1 cellular context compared by ENCODE assay signal in genomic region chr9:126527109-126527825, GRCh38.
TF ChIP-seq lines count a peak whose summit lies in the region.

No MANE protein-coding gene starts in this region.

TF ChIP-seq in HepG2, 621 proteins besides CTCF, POLR2A, EP300 and RAD21 (continued from another document and continues in another):
- TF ChIP-seq SKIL (CRISPR knock-in tag; IDR thresholded peaks at IDR 0.05; ENCODE audit: borderline replicate concordance) = peak; percentile 79; the same call in 1 of the 2 replicates
- TF ChIP-seq ZNF503 (CRISPR knock-in tag; IDR thresholded peaks at IDR 0.05) = peak; percentile 56
- no peak for TF ChIP-seq YY1 (IDR thresholded peaks at IDR 0.05; ENCODE audit: insufficient read depth, insufficient replicate concordance, low read depth, low read length)
- TF ChIP-seq ZNF891 (CRISPR knock-in tag; IDR thresholded peaks at IDR 0.05) = no peak
- no peak for TF ChIP-seq SCMH1 (CRISPR knock-in tag; IDR thresholded peaks at IDR 0.05; ENCODE audit: borderline replicate concordance)
- TF ChIP-seq, protein P1, sequence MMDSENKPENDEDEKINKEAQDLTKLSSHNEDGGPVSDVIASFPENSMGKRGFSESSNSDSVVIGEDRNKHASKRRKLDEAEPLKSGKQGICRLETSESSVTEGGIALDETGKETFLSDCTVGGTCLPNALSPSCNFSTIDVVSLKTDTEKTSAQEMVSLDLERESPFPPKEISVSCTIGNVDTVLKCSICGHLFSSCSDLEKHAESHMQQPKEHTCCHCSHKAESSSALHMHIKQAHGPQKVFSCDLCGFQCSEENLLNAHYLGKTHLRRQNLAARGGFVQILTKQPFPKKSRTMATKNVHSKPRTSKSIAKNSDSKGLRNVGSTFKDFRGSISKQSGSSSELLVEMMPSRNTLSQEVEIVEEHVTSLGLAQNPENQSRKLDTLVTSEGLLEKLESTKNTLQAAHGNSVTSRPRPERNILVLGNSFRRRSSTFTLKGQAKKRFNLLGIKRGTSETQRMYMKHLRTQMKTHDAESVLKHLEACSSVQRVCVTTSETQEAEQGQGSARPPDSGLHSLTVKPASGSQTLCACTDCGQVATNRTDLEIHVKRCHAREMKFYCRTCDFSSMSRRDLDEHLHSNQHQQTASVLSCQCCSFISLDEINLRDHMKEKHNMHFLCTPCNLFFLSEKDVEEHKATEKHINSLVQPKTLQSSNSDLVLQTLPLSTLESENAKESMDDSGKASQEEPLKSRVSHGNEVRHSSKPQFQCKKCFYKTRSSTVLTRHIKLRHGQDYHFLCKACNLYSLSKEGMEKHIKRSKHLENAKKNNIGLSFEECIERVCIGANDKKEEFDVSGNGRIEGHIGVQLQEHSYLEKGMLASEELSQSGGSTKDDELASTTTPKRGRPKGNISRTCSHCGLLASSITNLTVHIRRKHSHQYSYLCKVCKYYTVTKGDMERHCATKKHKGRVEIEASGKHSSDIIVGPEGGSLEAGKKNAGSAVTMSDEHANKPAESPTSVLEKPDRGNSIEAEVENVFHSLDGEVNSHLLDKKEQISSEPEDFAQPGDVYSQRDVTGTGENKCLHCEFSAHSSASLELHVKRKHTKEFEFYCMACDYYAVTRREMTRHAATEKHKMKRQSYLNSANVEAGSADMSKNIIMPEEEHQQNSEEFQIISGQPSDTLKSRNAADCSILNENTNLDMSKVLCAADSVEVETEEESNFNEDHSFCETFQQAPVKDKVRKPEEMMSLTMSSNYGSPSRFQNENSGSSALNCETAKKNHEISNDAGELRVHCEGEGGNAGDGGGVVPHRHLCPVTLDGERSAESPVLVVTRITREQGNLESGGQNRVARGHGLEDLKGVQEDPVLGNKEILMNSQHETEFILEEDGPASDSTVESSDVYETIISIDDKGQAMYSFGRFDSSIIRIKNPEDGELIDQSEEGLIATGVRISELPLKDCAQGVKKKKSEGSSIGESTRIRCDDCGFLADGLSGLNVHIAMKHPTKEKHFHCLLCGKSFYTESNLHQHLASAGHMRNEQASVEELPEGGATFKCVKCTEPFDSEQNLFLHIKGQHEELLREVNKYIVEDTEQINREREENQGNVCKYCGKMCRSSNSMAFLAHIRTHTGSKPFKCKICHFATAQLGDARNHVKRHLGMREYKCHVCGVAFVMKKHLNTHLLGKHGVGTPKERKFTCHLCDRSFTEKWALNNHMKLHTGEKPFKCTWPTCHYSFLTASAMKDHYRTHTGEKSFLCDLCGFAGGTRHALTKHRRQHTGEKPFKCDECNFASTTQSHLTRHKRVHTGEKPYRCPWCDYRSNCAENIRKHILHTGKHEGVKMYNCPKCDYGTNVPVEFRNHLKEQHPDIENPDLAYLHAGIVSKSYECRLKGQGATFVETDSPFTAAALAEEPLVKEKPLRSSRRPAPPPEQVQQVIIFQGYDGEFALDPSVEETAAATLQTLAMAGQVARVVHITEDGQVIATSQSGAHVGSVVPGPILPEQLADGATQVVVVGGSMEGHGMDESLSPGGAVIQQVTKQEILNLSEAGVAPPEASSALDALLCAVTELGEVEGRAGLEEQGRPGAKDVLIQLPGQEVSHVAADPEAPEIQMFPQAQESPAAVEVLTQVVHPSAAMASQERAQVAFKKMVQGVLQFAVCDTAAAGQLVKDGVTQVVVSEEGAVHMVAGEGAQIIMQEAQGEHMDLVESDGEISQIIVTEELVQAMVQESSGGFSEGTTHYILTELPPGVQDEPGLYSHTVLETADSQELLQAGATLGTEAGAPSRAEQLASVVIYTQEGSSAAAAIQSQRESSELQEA (CRISPR knock-in tag; IDR thresholded peaks at IDR 0.05; ENCODE audit: not compliant biosample characterization) = no peak
- no peak for TF ChIP-seq MAFG (CRISPR knock-in tag; IDR thresholded peaks at IDR 0.05)
- TF ChIP-seq, protein P2, sequence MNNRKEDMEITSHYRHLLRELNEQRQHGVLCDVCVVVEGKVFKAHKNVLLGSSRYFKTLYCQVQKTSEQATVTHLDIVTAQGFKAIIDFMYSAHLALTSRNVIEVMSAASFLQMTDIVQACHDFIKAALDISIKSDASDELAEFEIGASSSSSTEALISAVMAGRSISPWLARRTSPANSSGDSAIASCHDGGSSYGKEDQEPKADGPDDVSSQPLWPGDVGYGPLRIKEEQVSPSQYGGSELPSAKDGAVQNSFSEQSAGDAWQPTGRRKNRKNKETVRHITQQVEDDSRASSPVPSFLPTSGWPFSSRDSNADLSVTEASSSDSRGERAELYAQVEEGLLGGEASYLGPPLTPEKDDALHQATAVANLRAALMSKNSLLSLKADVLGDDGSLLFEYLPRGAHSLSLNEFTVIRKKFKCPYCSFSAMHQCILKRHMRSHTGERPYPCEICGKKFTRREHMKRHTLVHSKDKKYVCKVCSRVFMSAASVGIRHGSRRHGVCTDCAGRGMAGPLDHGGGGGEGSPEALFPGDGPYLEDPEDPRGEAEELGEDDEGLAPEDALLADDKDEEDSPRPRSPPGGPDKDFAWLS (CRISPR knock-in tag; IDR thresholded peaks at IDR 0.05; ENCODE audit: borderline replicate concordance) = no peak
- no peak for TF ChIP-seq ZNF530 (CRISPR knock-in tag; IDR thresholded peaks at IDR 0.05; ENCODE audit: low read depth)
- 0 out of 2 replicates have a peak, but pooled peaks have one; percentile 55 for TF ChIP-seq ZNF12 (CRISPR knock-in tag; IDR thresholded peaks at IDR 0.05)
- TF ChIP-seq ZNF232 (CRISPR knock-in tag; IDR thresholded peaks at IDR 0.05; ENCODE audit: borderline replicate concordance) = peak; percentile 76; the same call in 1 of the 2 replicates
- TF ChIP-seq ZBTB33 (CRISPR knock-in tag; IDR thresholded peaks at IDR 0.05) = peak; percentile 54; the same call in 1 of the 2 replicates
- TF ChIP-seq ZNF496 (CRISPR knock-in tag; IDR thresholded peaks at IDR 0.05; ENCODE audit: insufficient replicate concordance) = no peak
- no peak for TF ChIP-seq MED8 (CRISPR knock-in tag; IDR thresholded peaks at IDR 0.05; ENCODE audit: insufficient replicate concordance)
- TF ChIP-seq STAG1 (CRISPR knock-in tag; IDR thresholded peaks at IDR 0.05) = no peak; the same call in 1 of the 2 replicates
- TF ChIP-seq ZNF570 (CRISPR knock-in tag; IDR thresholded peaks at IDR 0.05; ENCODE audit: borderline replicate concordance) = no peak
- TF ChIP-seq MTA3 (CRISPR knock-in tag; IDR thresholded peaks at IDR 0.05) = no peak
- TF ChIP-seq RAD51 (IDR thresholded peaks at IDR 0.05; ENCODE audit: borderline replicate concordance) = no peak
- TF ChIP-seq XRCC5 (optimal IDR thresholded peaks at IDR 0.05; ENCODE audit: low read length) = no peak
- TF ChIP-seq ZNF280B (CRISPR knock-in tag; IDR thresholded peaks at IDR 0.05; ENCODE audit: borderline replicate concordance) = no peak
- no peak for TF ChIP-seq RARG (CRISPR knock-in tag; IDR thresholded peaks at IDR 0.05; ENCODE audit: low read depth)
- no peak for TF ChIP-seq FOSL1 (CRISPR knock-in tag; IDR thresholded peaks at IDR 0.05; ENCODE audit: borderline replicate concordance)
- TF ChIP-seq ZNF543 (CRISPR knock-in tag; IDR thresholded peaks at IDR 0.05) = no peak; the same call in 1 of the 2 replicates
- TF ChIP-seq CBX1 (IDR thresholded peaks at IDR 0.05; ENCODE audit: low read depth) = no peak
- no peak for TF ChIP-seq ZNF335 (CRISPR knock-in tag; IDR thresholded peaks at IDR 0.05)
- no peak; the same call in 1 of the 2 replicates for TF ChIP-seq KLF11 (CRISPR knock-in tag; IDR thresholded peaks at IDR 0.05)
- TF ChIP-seq JARID2 (CRISPR knock-in tag; IDR thresholded peaks at IDR 0.05; ENCODE audit: insufficient replicate concordance) = no peak
- no peak for TF ChIP-seq HNRNPH1 (optimal IDR thresholded peaks at IDR 0.05; ENCODE audit: low read depth, low read length)
- no peak for TF ChIP-seq ZNF644 (CRISPR knock-in tag; IDR thresholded peaks at IDR 0.05; ENCODE audit: low read depth)
- 0 out of 2 replicates have a peak, but pooled peaks have one; percentile 37 for TF ChIP-seq ZNF317 (CRISPR knock-in tag; IDR thresholded peaks at IDR 0.05)
- no peak for TF ChIP-seq HOXA7 (CRISPR knock-in tag; IDR thresholded peaks at IDR 0.05)
- no peak for TF ChIP-seq ZNF546 (CRISPR knock-in tag; conservative IDR thresholded peaks at IDR 0.05)
- no peak for TF ChIP-seq RFX3 (CRISPR knock-in tag; IDR thresholded peaks at IDR 0.05)
- TF ChIP-seq, protein P3, sequence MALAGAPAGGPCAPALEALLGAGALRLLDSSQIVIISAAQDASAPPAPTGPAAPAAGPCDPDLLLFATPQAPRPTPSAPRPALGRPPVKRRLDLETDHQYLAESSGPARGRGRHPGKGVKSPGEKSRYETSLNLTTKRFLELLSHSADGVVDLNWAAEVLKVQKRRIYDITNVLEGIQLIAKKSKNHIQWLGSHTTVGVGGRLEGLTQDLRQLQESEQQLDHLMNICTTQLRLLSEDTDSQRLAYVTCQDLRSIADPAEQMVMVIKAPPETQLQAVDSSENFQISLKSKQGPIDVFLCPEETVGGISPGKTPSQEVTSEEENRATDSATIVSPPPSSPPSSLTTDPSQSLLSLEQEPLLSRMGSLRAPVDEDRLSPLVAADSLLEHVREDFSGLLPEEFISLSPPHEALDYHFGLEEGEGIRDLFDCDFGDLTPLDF (CRISPR knock-in tag; IDR thresholded peaks at IDR 0.05) = 0 out of 2 replicates have a peak, but pooled peaks have one; percentile 43
- TF ChIP-seq ZSCAN12 (CRISPR knock-in tag; IDR thresholded peaks at IDR 0.05) = no peak; the same call in 1 of the 2 replicates
- peak; percentile 67; the same call in 1 of the 2 replicates for TF ChIP-seq NR0B2 (CRISPR knock-in tag; IDR thresholded peaks at IDR 0.05)
- no peak; the same call in 1 of the 2 replicates for TF ChIP-seq JUN (CRISPR knock-in tag; IDR thresholded peaks at IDR 0.05)
- no peak for TF ChIP-seq IKZF1 (IDR thresholded peaks at IDR 0.05)
- TF ChIP-seq HNF1B (CRISPR knock-in tag; IDR thresholded peaks at IDR 0.05) = peak; percentile 52
